In the genomic region with DNA sequence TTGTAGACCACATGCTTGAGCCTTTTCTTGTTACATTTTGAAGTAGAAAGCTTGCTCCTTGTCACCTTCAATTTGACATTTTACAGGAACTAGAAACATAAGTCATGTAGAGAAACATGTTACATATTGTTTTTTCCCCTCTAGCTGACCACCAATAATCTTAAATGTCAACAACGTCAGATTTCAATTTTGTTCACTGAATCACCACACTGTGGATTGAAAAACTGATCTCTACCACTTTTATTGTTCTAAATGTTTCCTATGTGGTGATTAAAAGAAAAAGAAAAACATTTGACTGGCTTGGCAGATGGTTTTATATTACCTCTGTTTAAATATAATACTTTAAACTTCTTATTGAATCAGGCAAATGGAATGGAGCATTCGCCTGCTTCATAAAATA, we compare ENCODE assay signal across 22 cellular contexts.
DNase-seq lines count a peak whose midpoint lies in the region; ATAC-seq, FAIRE-seq and TF ChIP-seq lines count a peak whose summit lies in the region.
"Had no signal": no experiment of that assay in that cellular context is flagged by ENCODE, and none has a peak within 500 bp of the region (broad histone marks: within the 10 kb centered on the region; RNA-seq: fewer than 3 reads in every experiment).

No MANE protein-coding gene starts in this region.

- ATAC-seq in HepG2, result no peak
- ATAC-seq: body of pancreas, heart left ventricle, lower lobe of right lung, right lobe of liver had no signal

- no peak for TF ChIP-seq POLR2A in HepG2 (IDR thresholded peaks at IDR 0.05; ENCODE audit: insufficient read depth in 1 of 2, low read depth in 2 of 2, low read length in 2 of 2)

- TF ChIP-seq RAD21 in HepG2 (CRISPR knock-in tag; IDR thresholded peaks at IDR 0.05), result no peak

- TF ChIP-seq EP300 in HepG2 (IDR thresholded peaks at IDR 0.05; ENCODE audit: low read depth in 2 of 2, low read length in 2 of 2) (no peak), HepG2 (CRISPR knock-in tag; IDR thresholded peaks at IDR 0.05; ENCODE audit: borderline replicate concordance) (no peak)

- no peak overlapping the region for H3K4me3 ChIP-seq in astrocyte (ENCODE audit: insufficient read depth, low read depth, low read length)
- no peak overlapping the region for H3K4me3 ChIP-seq in HepG2 (replicated peaks in 1 of 3; ENCODE audit: insufficient read depth in 1 of 3, low read depth in 2 of 3, low read length in 3 of 3)
- H3K4me3 ChIP-seq: BLaER1, body of pancreas, heart left ventricle, lower lobe of right lung, right lobe of liver had no signal

- CTCF ChIA-PET in HepG2 (lab: Yijun Ruan, JAX; ENCODE audit: low intra/inter-chr PET ratio, low total read pairs), result no interaction called here

- H3K27ac Mint-ChIP-seq in HFFc6 (peak overlapping the region; percentile 85), astrocyte (ENCODE audit: unreplicated experiment) (no peak overlapping the region)
- H3K27ac Mint-ChIP-seq: activated CD4-positive, alpha-beta memory T cell treated with anti-CD3 and anti-CD28 coated beads for 36 hours; activated naive CD4-positive, alpha-beta T cell treated with anti-CD3 and anti-CD28 coated beads for 36 hours had no signal

- peak; percentile 55 for DNase-seq in HFFc6
- DNase-seq in astrocyte (ENCODE audit: low read depth), result peak; percentile 67
- DNase-seq in fibroblast of peridontal ligament (ENCODE audit: extremely low read depth), result peak; percentile 92
- peak; percentile 45 for DNase-seq in stromal cell of bone marrow (ENCODE audit: low read depth)
- DNase-seq in activated T-cell treated with anti-CD3 and anti-CD28 coated beads, Interleukin-2, amount 50 U/mL, for 48 hours, result no peak
- no peak for DNase-seq in GOT3 (lab: John Stamatoyannopoulos, UW)
- DNase-seq in HepG2 (ENCODE audit: low spot score), result no peak
- DNase-seq: activated CD4-positive, alpha-beta memory T cell treated with anti-CD3 and anti-CD28 coated beads for 36 hours; activated naive CD4-positive, alpha-beta T cell treated with anti-CD3 and anti-CD28 coated beads for 36 hours; activated T-cell treated with anti-CD3 and anti-CD28 coated beads, Interleukin-2, amount 50 U/mL, for 1 hour; body of pancreas; erythroblast; GF-D8; lower lobe of right lung; NCI-H1436; right lobe of liver; stimulated activated CD4-positive, alpha-beta T cell treated with anti-CD3 and anti-CD28 coated beads, Interleukin-1b, Interleukin-23, amount 100 ng/mL, for 48 hours had no signal

- H3K4me1 Mint-ChIP-seq in HFFc6 (ENCODE audit: low read depth) (peaks cover 66% of the 10 kb centered on the region), astrocyte (ENCODE audit: low read depth, unreplicated experiment) (peaks cover 2% of the 10 kb centered on the region)

- H3K27ac ChIP-seq in astrocyte (ENCODE audit: low read depth, low read length), result peak overlapping the region; percentile 45
- no peak overlapping the region for H3K27ac ChIP-seq in HepG2 (ENCODE audit: extremely low read length, insufficient read depth, low read length)
- H3K27ac ChIP-seq: BLaER1, body of pancreas, heart left ventricle, lower lobe of right lung, right lobe of liver had no signal

- H4K20me1 ChIP-seq in astrocyte (ENCODE audit: insufficient read depth, low read length) (no peaks in the 10 kb centered on the region), HepG2 (ENCODE audit: insufficient read depth, low read length) (no peaks in the 10 kb centered on the region)
- H4K20me1 ChIP-seq: BLaER1 had no signal

- H3K9me3 ChIP-seq in astrocyte (ENCODE audit: insufficient read depth, low read depth, low read length), result no peaks in the 10 kb centered on the region
- H3K9me3 ChIP-seq in HepG2 (ENCODE audit: low read length), result no peaks in the 10 kb centered on the region
- H3K9me3 ChIP-seq: BLaER1, body of pancreas, lower lobe of right lung, right lobe of liver had no signal

- 4% methylated on average over 2 of the region's 2 CpGs for WGBS in HepG2 (ENCODE audit: low lambda C conversion rate)

- POLR2A ChIA-PET in HepG2 (lab: Yijun Ruan, JAX), result no interaction called here

- BruUV-seq in HepG2 (replicated peaks; lab: Mats Ljungman, UMichigan), result no TSS peak

- no peak overlapping the region for H2AFZ ChIP-seq in astrocyte (ENCODE audit: low read depth, low read length)
- H2AFZ ChIP-seq in HepG2 (ENCODE audit: low read length), result no peak overlapping the region

- H3K79me2 ChIP-seq in astrocyte (ENCODE audit: insufficient read depth, low read length), result no peaks in the 10 kb centered on the region
- H3K79me2 ChIP-seq in HepG2 (ENCODE audit: insufficient read depth, low read length), result no peaks in the 10 kb centered on the region

- H3K36me3 ChIP-seq in astrocyte (ENCODE audit: insufficient read depth, low read length), result no peaks in the 10 kb centered on the region
- H3K36me3 ChIP-seq in HepG2 (replicated peaks in 1 of 2; ENCODE audit: control insufficient read depth in 1 of 2, insufficient read depth in 2 of 2, low read length in 2 of 2), result no peaks in the 10 kb centered on the region
- H3K36me3 ChIP-seq: BLaER1, heart left ventricle, lower lobe of right lung, right lobe of liver had no signal

- in situ Hi-C loops in HepG2 (cut with HindIII; ENCODE audit: extremely low pct_ligation_motif_present, low pct_unique_long_range_greater_than_20kb), result no loop called here

- intact Hi-C loops in HepG2 (cut with micrococcal nuclease; ENCODE audit: unreplicated experiment), result no loop called here

- H3K27me3 Mint-ChIP-seq in HFFc6 (ENCODE audit: insufficient read depth) (no peaks in the 10 kb centered on the region), astrocyte (ENCODE audit: low read depth, unreplicated experiment) (no peaks in the 10 kb centered on the region)

- H3K36me3 Mint-ChIP-seq in HFFc6 (ENCODE audit: low read depth) (peaks cover 12% of the 10 kb centered on the region), astrocyte (ENCODE audit: low read depth, unreplicated experiment) (no peaks in the 10 kb centered on the region)
- H3K36me3 Mint-ChIP-seq: activated CD4-positive, alpha-beta memory T cell treated with anti-CD3 and anti-CD28 coated beads for 36 hours had no signal

- H3K4me2 ChIP-seq in astrocyte (ENCODE audit: low read length) (peak overlapping the region; percentile 46), HepG2 (ENCODE audit: low read depth, low read length) (no peak overlapping the region)
- H3K4me2 ChIP-seq: BLaER1 had no signal

- TF ChIP-seq CTCF in HFFc6 (IDR thresholded peaks at IDR 0.05) (no peak), astrocyte (IDR thresholded peaks at IDR 0.05; ENCODE audit: insufficient read depth, low read depth, low read length) (no peak), HepG2 (CRISPR knock-in tag; IDR thresholded peaks at IDR 0.05) (no peak)

- H3K4me3 Mint-ChIP-seq in HFFc6 (peak overlapping the region; percentile 70), astrocyte (ENCODE audit: unreplicated experiment) (no peak overlapping the region)
- H3K4me3 Mint-ChIP-seq: activated CD4-positive, alpha-beta memory T cell treated with anti-CD3 and anti-CD28 coated beads for 36 hours; activated naive CD4-positive, alpha-beta T cell treated with anti-CD3 and anti-CD28 coated beads for 36 hours had no signal

- H3K9ac ChIP-seq in astrocyte (ENCODE audit: low read length) (no peak overlapping the region), HepG2 (ENCODE audit: insufficient read depth, low read depth, low read length) (no peak overlapping the region)
- H3K9ac ChIP-seq: BLaER1 had no signal

- no peak for FAIRE-seq in astrocyte (lab: Jason Lieb, UNC)
- no peak for FAIRE-seq in HepG2 (lab: Jason Lieb, UNC)
- FAIRE-seq: GM12891, islet of Langerhans, urothelium cell line had no signal

- H3K9me3 Mint-ChIP-seq in HFFc6 (no peaks in the 10 kb centered on the region), astrocyte (ENCODE audit: unreplicated experiment) (peaks cover 3% of the 10 kb centered on the region)
- H3K9me3 Mint-ChIP-seq: activated CD4-positive, alpha-beta memory T cell treated with anti-CD3 and anti-CD28 coated beads for 36 hours; activated naive CD4-positive, alpha-beta T cell treated with anti-CD3 and anti-CD28 coated beads for 36 hours had no signal

- H3K4me1 ChIP-seq in astrocyte (ENCODE audit: insufficient read depth, low read length) (peaks cover 11% of the 10 kb centered on the region), HepG2 (ENCODE audit: insufficient read depth, low read length) (no peaks in the 10 kb centered on the region)
- H3K4me1 ChIP-seq: BLaER1, body of pancreas, heart left ventricle, lower lobe of right lung, right lobe of liver had no signal

- H3K27me3 ChIP-seq in astrocyte (ENCODE audit: insufficient read depth, low read length) (no peaks in the 10 kb centered on the region), HepG2 (ENCODE audit: control insufficient read depth in 1 of 2, insufficient read depth in 2 of 2, low read length in 2 of 2) (no peaks in the 10 kb centered on the region)
- H3K27me3 ChIP-seq: BLaER1, body of pancreas, heart left ventricle, right lobe of liver had no signal

TF ChIP-seq in HepG2, 621 proteins besides CTCF, POLR2A, EP300 and RAD21 (continues in another document):
- TF ChIP-seq TAF15 (IDR thresholded peaks at IDR 0.05; ENCODE audit: low read depth, low read length, poor library complexity, severe bottlenecking), result no peak
- TF ChIP-seq, protein P1, sequence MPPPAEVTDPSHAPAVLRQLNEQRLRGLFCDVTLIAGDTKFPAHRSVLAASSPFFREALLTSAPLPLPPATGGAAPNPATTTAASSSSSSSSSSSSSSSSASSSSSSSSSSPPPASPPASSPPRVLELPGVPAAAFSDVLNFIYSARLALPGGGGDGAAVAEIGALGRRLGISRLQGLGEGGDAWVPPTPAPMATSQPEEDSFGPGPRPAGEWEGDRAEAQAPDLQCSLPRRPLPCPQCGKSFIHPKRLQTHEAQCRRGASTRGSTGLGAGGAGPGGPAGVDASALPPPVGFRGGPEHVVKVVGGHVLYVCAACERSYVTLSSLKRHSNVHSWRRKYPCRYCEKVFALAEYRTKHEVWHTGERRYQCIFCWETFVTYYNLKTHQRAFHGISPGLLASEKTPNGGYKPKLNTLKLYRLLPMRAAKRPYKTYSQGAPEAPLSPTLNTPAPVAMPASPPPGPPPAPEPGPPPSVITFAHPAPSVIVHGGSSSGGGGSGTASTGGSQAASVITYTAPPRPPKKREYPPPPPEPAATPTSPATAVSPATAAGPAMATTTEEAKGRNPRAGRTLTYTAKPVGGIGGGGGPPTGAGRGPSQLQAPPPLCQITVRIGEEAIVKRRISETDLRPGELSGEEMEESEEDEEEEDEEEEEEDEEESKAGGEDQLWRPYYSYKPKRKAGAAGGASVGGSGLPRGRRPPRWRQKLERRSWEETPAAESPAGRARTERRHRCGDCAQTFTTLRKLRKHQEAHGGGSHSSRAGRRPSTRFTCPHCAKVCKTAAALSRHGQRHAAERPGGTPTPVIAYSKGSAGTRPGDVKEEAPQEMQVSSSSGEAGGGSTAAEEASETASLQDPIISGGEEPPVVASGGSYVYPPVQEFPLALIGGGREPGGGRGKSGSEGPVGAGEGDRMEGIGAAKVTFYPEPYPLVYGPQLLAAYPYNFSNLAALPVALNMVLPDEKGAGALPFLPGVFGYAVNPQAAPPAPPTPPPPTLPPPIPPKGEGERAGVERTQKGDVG (CRISPR knock-in tag; IDR thresholded peaks at IDR 0.05; ENCODE audit: borderline replicate concordance), result no peak
- TF ChIP-seq PITX1 (CRISPR knock-in tag; IDR thresholded peaks at IDR 0.05), result no peak
- TF ChIP-seq ZNF44 (CRISPR knock-in tag; IDR thresholded peaks at IDR 0.05), result no peak
- TF ChIP-seq IKZF4 (CRISPR knock-in tag; IDR thresholded peaks at IDR 0.05; ENCODE audit: borderline replicate concordance, low read depth, not compliant biosample characterization), result no peak

Comparison
In these comparisons a context has a peak if more than half of its experiments do, and no peak if none do; other contexts are left out.
1. DNase-seq: peak in HFFc6 (single experiment), astrocyte (single experiment), fibroblast of peridontal ligament (single experiment) and stromal cell of bone marrow (single experiment); none in activated T-cell treated with anti-CD3 and anti-CD28 coated beads, Interleukin-2, amount 50 U/mL, for 48 hours (0 of 2), GOT3 (single experiment) and HepG2 (single experiment).